Comparison of ENCODE assay signal across 24 cellular contexts in genomic region chrX:108068121-108068520, GRCh38. TPM values are rescaled to one million over a fixed set of nuclear protein-coding genes. Genes with fewer than 3 reads are reported as not detected.
A peak's percentile ranks its signal among the peaks of the same experiment; 100 is the strongest.
DNase-seq lines count a peak whose midpoint lies in the region; ATAC-seq, FAIRE-seq and TF ChIP-seq lines count a peak whose summit lies in the region.
"Had no signal": no experiment of that assay in that cellular context is flagged by ENCODE, and none has a peak within 500 bp of the region (broad histone marks: within the 10 kb centered on the region; RNA-seq: fewer than 3 reads in every experiment).

No MANE protein-coding gene starts in this region.

- H3K36me3 Mint-ChIP-seq in astrocyte (ENCODE audit: low read depth, unreplicated experiment) (no peaks in the 10 kb centered on the region), memory B cell (no peaks in the 10 kb centered on the region)

- peak overlapping the region; percentile 7 for H3K4me2 ChIP-seq in mammary epithelial cell (ENCODE audit: insufficient read depth, low read depth, low read length)
- no peak overlapping the region for H3K4me2 ChIP-seq in astrocyte (ENCODE audit: low read length)
- H3K4me2 ChIP-seq in smooth muscle cell, result no peak overlapping the region
- H3K4me2 ChIP-seq in PC-3 (ENCODE audit: low read length), result no peak overlapping the region

- H3K4me1 ChIP-seq in mammary epithelial cell (ENCODE audit: insufficient read depth, low read length), result peaks cover 24% of the 10 kb centered on the region
- no peaks in the 10 kb centered on the region for H3K4me1 ChIP-seq in breast epithelium
- H3K4me1 ChIP-seq in astrocyte (ENCODE audit: insufficient read depth, low read length), result peaks cover 16% of the 10 kb centered on the region
- H3K4me1 ChIP-seq in smooth muscle cell (ENCODE audit: low read depth), result no peaks in the 10 kb centered on the region
- peaks cover 30% of the 10 kb centered on the region for H3K4me1 ChIP-seq in PC-3 (ENCODE audit: insufficient read depth, low read length)
- H3K4me1 ChIP-seq: SJSA1 had no signal

- no peaks in the 10 kb centered on the region for H3K9me3 ChIP-seq in mammary epithelial cell (replicated peaks; ENCODE audit: insufficient read depth, low read length)
- no peaks in the 10 kb centered on the region for H3K9me3 ChIP-seq in breast epithelium
- no peaks in the 10 kb centered on the region for H3K9me3 ChIP-seq in astrocyte (ENCODE audit: insufficient read depth, low read depth, low read length)
- no peaks in the 10 kb centered on the region for H3K9me3 ChIP-seq in smooth muscle cell (replicated peaks; ENCODE audit: low read depth)
- H3K9me3 ChIP-seq in PC-3 (ENCODE audit: low read length), result no peaks in the 10 kb centered on the region
- H3K9me3 ChIP-seq: MG63, SJSA1 had no signal

- no peaks in the 10 kb centered on the region for H3K27me3 ChIP-seq in mammary epithelial cell (ENCODE audit: insufficient read depth, low read length)
- H3K27me3 ChIP-seq in breast epithelium, result peaks cover 0 to 70% of the 10 kb centered on the region in 2 donors
- peaks cover 4% of the 10 kb centered on the region for H3K27me3 ChIP-seq in astrocyte (ENCODE audit: insufficient read depth, low read length)
- H3K27me3 ChIP-seq in smooth muscle cell (ENCODE audit: low read depth), result peaks cover 3% of the 10 kb centered on the region
- H3K27me3 ChIP-seq in PC-3 (ENCODE audit: low read length), result no peaks in the 10 kb centered on the region
- H3K27me3 ChIP-seq: MG63, SJSA1 had no signal

- FAIRE-seq in astrocyte (lab: Jason Lieb, UNC), result peak; percentile 76
- FAIRE-seq: GM12891, H1 had no signal

- no peaks in the 10 kb centered on the region for H4K20me1 ChIP-seq in mammary epithelial cell (ENCODE audit: insufficient read depth, low read length)
- no peaks in the 10 kb centered on the region for H4K20me1 ChIP-seq in astrocyte (ENCODE audit: insufficient read depth, low read length)
- no peaks in the 10 kb centered on the region for H4K20me1 ChIP-seq in smooth muscle cell (ENCODE audit: low read depth)
- no peaks in the 10 kb centered on the region for H4K20me1 ChIP-seq in PC-3 (ENCODE audit: low read length)

- POLR2A ChIA-PET in PC-3 (lab: Charles Lee; ENCODE audit: unreplicated experiment), result no interaction called here

- H3K4me1 Mint-ChIP-seq in astrocyte (ENCODE audit: low read depth, unreplicated experiment) (peaks cover 6% of the 10 kb centered on the region), memory B cell (no peaks in the 10 kb centered on the region)

- no peaks in the 10 kb centered on the region for H3F3A ChIP-seq in smooth muscle cell (ENCODE audit: low read depth)
- H3F3A ChIP-seq in PC-3 (ENCODE audit: low read length, unreplicated experiment), result no peaks in the 10 kb centered on the region

- 0% methylated on average over 1 of the region's 1 CpG for WGBS in mammary epithelial cell (ENCODE audit: low coverage, missing lambda C conversion rate)
- WGBS in smooth muscle cell (ENCODE audit: low lambda C conversion rate), result 67% methylated on average over 1 of the region's 1 CpG

- H3K9me3 Mint-ChIP-seq in astrocyte (ENCODE audit: unreplicated experiment) (no peaks in the 10 kb centered on the region), memory B cell (no peaks in the 10 kb centered on the region)

- H3K4me3 ChIP-seq in mammary epithelial cell (replicated peaks in 1 of 3; ENCODE audit: insufficient read depth in 1 of 3, low read depth in 2 of 3, low read length in 3 of 3) (no peak overlapping the region), breast epithelium (no peak overlapping the region), astrocyte (ENCODE audit: insufficient read depth, low read depth, low read length) (no peak overlapping the region), smooth muscle cell (no peak overlapping the region), PC-3 (ENCODE audit: low read length) (no peak overlapping the region)
- H3K4me3 ChIP-seq: MG63, SJSA1 had no signal

- H3K79me2 ChIP-seq in mammary epithelial cell (ENCODE audit: insufficient read depth, low read length) (no peaks in the 10 kb centered on the region), astrocyte (ENCODE audit: insufficient read depth, low read length) (no peaks in the 10 kb centered on the region), smooth muscle cell (ENCODE audit: low read depth) (no peaks in the 10 kb centered on the region), PC-3 (ENCODE audit: low read length) (no peaks in the 10 kb centered on the region)

- no peak overlapping the region for H3K27ac Mint-ChIP-seq in astrocyte (ENCODE audit: unreplicated experiment)
- H3K27ac Mint-ChIP-seq in memory B cell, result peak overlapping the region; percentile 67

- CTCF ChIA-PET in mammary epithelial cell (lab: Charles Lee; ENCODE audit: low non-redundant PET), result no interaction called here
- CTCF ChIA-PET in PC-3 (lab: Charles Lee), result no interaction called here

- no peaks in the 10 kb centered on the region for H3K9me2 ChIP-seq in PC-3 (replicated peaks; ENCODE audit: low read length)

- no peak for TF ChIP-seq POLR2A in breast epithelium (IDR thresholded peaks at IDR 0.05)

- DNase-seq in mammary epithelial cell, result peak; percentile 39
- no peak for DNase-seq in breast epithelium (ENCODE audit: low spot score in 2 of 2)
- no peak for DNase-seq in astrocyte (ENCODE audit: low read depth)
- DNase-seq in memory B cell (ENCODE audit: low spot score in 2 of 2), result no peak
- DNase-seq in foreskin melanocyte, result no peak
- DNase-seq in smooth muscle cell (lab: John Stamatoyannopoulos, UW; ENCODE audit: unreplicated experiment), result no peak
- no peak for DNase-seq in PC-3
- DNase-seq: DMS 273 treated with DMSO at 0.1 percent for 48 hours, DMS79 treated with DMSO at 0.1 percent for 48 hours, GF-D8, IMR-90, KG1, MG63, NCI-H1105 treated with DMSO at 0.1 percent for 48 hours, NCI-H2029, NCI-H446, NCI-H524 treated with DMSO at 0.1 percent for 48 hours, NCI-H774 had no signal

- H3K9ac ChIP-seq in mammary epithelial cell (ENCODE audit: insufficient read depth, low read length), result no peak overlapping the region
- no peak overlapping the region for H3K9ac ChIP-seq in astrocyte (ENCODE audit: low read length)
- no peak overlapping the region for H3K9ac ChIP-seq in smooth muscle cell (ENCODE audit: low read depth)
- no peak overlapping the region for H3K9ac ChIP-seq in PC-3 (ENCODE audit: low read length)

- H3K4me3 Mint-ChIP-seq in astrocyte (ENCODE audit: unreplicated experiment) (no peak overlapping the region), memory B cell (no peak overlapping the region)

- peak overlapping the region; percentile 6 for H2AFZ ChIP-seq in mammary epithelial cell (ENCODE audit: low read depth, low read length)
- H2AFZ ChIP-seq in astrocyte (ENCODE audit: low read depth, low read length), result no peak overlapping the region
- H2AFZ ChIP-seq in smooth muscle cell (ENCODE audit: low read depth), result no peak overlapping the region
- H2AFZ ChIP-seq in PC-3 (ENCODE audit: low read length), result no peak overlapping the region

- H3K36me3 ChIP-seq in mammary epithelial cell (ENCODE audit: insufficient read depth, low read length), result no peaks in the 10 kb centered on the region
- H3K36me3 ChIP-seq in breast epithelium, result no peaks in the 10 kb centered on the region
- no peaks in the 10 kb centered on the region for H3K36me3 ChIP-seq in astrocyte (ENCODE audit: insufficient read depth, low read length)
- H3K36me3 ChIP-seq in smooth muscle cell (ENCODE audit: low read depth), result no peaks in the 10 kb centered on the region
- H3K36me3 ChIP-seq in PC-3 (ENCODE audit: low read depth, low read length), result no peaks in the 10 kb centered on the region
- H3K36me3 ChIP-seq: MG63, SJSA1 had no signal

- peak overlapping the region; percentile 43 for H3K27ac ChIP-seq in mammary epithelial cell (ENCODE audit: insufficient read depth, low read depth, low read length)
- no peak overlapping the region for H3K27ac ChIP-seq in breast epithelium
- H3K27ac ChIP-seq in astrocyte (ENCODE audit: low read depth, low read length), result no peak overlapping the region
- no peak overlapping the region for H3K27ac ChIP-seq in smooth muscle cell (ENCODE audit: low read depth)
- H3K27ac ChIP-seq in PC-3 (ENCODE audit: low read length), result no peak overlapping the region
- H3K27ac ChIP-seq: SJSA1 had no signal

- intact Hi-C loops in mammary epithelial cell (cut with micrococcal nuclease), result no loop called here
- intact Hi-C loops in breast epithelium (cut with DNase I; ENCODE audit: low total_unique reads), result no loop called here
- intact Hi-C loops in PC-3 (cut with micrococcal nuclease), result no loop called here

- H3K27me3 Mint-ChIP-seq in astrocyte (ENCODE audit: low read depth, unreplicated experiment) (no peaks in the 10 kb centered on the region), memory B cell (no peaks in the 10 kb centered on the region)

- in situ Hi-C loops in mammary epithelial cell (cut with MboI; ENCODE audit: low sequenced_read_pairs in 2 of 2), result loop anchor here in 1 of 2 donors (10.0 kb wide), 1 partner anchor 423 kb away; no protein-coding TSS in a partner anchor

- BruUV-seq in mammary epithelial cell (replicated peaks; lab: Mats Ljungman, UMichigan), result no TSS peak
- BruUV-seq in PC-3 (replicated peaks; lab: Mats Ljungman, UMichigan), result no TSS peak

- dilution Hi-C loops in mammary epithelial cell (cut with HindIII; ENCODE audit: low sequenced_read_pairs), result no loop called here

- TF ChIP-seq CTCF in mammary epithelial cell (conservative IDR thresholded peaks at IDR 0.05 in 1 of 2, IDR thresholded peaks at IDR 0.05 in 1 of 2; ENCODE audit: extremely low read depth in 1 of 2, insufficient read depth in 1 of 2, low read depth in 1 of 2, low read length in 2 of 2) (no peak), breast epithelium (IDR thresholded peaks at IDR 0.05) (no peak), astrocyte (IDR thresholded peaks at IDR 0.05; ENCODE audit: insufficient read depth, low read depth, low read length) (no peak), smooth muscle cell (IDR thresholded peaks at IDR 0.05; ENCODE audit: borderline replicate concordance, insufficient read depth, poor library complexity, severe bottlenecking) (no peak), PC-3 (conservative IDR thresholded peaks at IDR 0.05; ENCODE audit: low read depth, low read length) (no peak)

- ATAC-seq in memory B cell (ENCODE audit: low read depth), result no peak
- ATAC-seq in PC-3, result no peak
- ATAC-seq: HCT116, Right ventricle myocardium inferior had no signal

RNA-seq across cellular contexts. Expression of gene PSMD10, which starts 23.2 kb away (rescaled TPM):
- total RNA-seq in mammary epithelial cell, result 10 to 100 TPM; 44.3 to 69.0 TPM
- 64.5 TPM for polyA plus RNA-seq in mammary epithelial cell
- polyA minus RNA-seq in mammary epithelial cell, result 13.8 TPM
- total RNA-seq in breast epithelium, result 10 to 100 TPM; 36.1 to 39.0 (median 38.6) TPM
- 47.3 and 49.6 TPM in 2 replicates for total RNA-seq in astrocyte
- total RNA-seq in smooth muscle cell, result 93.9 and 128 TPM in 2 replicates
- 75.6 and 83.9 TPM in 2 replicates for polyA plus RNA-seq in smooth muscle cell
- total RNA-seq in PC-3 (2014; rRNA removed), result 88.2 and 102 TPM in 2 replicates

RNA-seq across cellular contexts. Expression of gene VSIG1, which starts 23.3 kb away (rescaled TPM):
- total RNA-seq in mammary epithelial cell (1 to 10 TPM in 1 of 2 donors, under 1 TPM in 1; 0.83 to 3.5 TPM), breast epithelium (not detected), astrocyte (not detected in 2 replicates), smooth muscle cell (0.36 TPM in 1 of 2 replicates, not detected in the other), PC-3 (2014; rRNA removed) (0.84 and 4.8 TPM in 2 replicates)
- polyA plus RNA-seq in mammary epithelial cell (1.6 TPM), smooth muscle cell (0.20 TPM in 1 of 2 replicates, not detected in the other)
- 0.62 TPM for polyA minus RNA-seq in mammary epithelial cell
- total RNA-seq: A172, IMR-90, Right ventricle myocardium inferior had no signal
- polyA plus RNA-seq: IMR-90 had no signal

RNA-seq across cellular contexts. Expression of gene ATG4A, which starts 23.5 kb away (rescaled TPM):
- 10 to 100 TPM; 10.1 to 19.0 TPM for total RNA-seq in mammary epithelial cell
- polyA plus RNA-seq in mammary epithelial cell, result 10.6 TPM
- polyA minus RNA-seq in mammary epithelial cell, result 8.3 TPM
- 10 to 100 TPM in 2 of 3 donors, 1 to 10 TPM in 1; 9.8 to 12.5 (median 10.2) TPM for total RNA-seq in breast epithelium
- total RNA-seq in astrocyte, result 10.7 and 11.5 TPM in 2 replicates
- 14.3 and 16.4 TPM in 2 replicates for total RNA-seq in smooth muscle cell
- polyA plus RNA-seq in smooth muscle cell, result 10.2 and 14.0 TPM in 2 replicates
- 15.0 and 21.0 TPM in 2 replicates for total RNA-seq in PC-3 (2014; rRNA removed)
